In the genomic region with DNA sequence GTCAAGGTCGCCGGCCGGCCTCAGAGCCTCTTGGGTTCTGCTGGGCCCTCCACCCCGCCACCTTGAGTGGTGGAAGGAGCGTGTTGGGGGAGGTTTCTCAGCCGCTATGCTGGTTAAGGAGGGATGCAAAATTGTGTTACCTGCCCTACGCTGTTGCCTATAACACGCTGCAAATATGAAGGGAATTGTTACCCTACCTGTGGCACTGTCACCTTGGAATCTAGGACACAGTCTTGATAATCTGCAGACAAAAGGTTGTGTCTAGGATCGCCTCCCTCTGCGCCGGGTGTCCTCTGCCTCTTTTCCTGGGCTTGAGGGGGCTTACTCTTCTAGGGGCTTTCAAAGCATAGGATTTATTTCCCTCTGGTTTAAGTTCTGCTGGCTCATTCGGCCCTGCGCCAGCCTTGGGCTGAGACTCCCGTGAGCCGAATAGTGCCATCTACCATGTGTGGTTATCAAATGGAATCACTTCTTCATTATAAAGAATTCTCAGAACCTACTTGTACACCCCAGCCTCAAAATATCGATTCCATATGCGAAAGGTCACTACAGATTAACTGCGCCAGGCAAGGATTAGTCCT, we compare ENCODE assay signal across 8 cellular contexts. TPM values are rescaled to one million over a fixed set of nuclear protein-coding genes. Genes with fewer than 3 reads are reported as not detected.
DNase-seq lines count a peak whose midpoint lies in the region; ATAC-seq lines count a peak whose summit lies in the region.

No MANE protein-coding gene starts in this region.

- H3K27me3 ChIP-seq in adipocyte (replicated peaks; ENCODE audit: control insufficient read depth, insufficient read depth, low read length) (no peaks in the 10 kb centered on the region), iPS-20b (ENCODE audit: insufficient read depth, low read length) (peaks cover 5% of the 10 kb centered on the region; the same call in 1 of the 2 replicates), SJCRH30 (no peaks in the 10 kb centered on the region)

- H3K4me3 Mint-ChIP-seq in activated naive CD4-positive, alpha-beta T cell treated with anti-CD3 and anti-CD28 coated beads for 36 hours: peak overlapping the region; percentile 49
- H3K4me3 Mint-ChIP-seq in stimulated activated effector memory CD8-positive, alpha-beta T cell treated with anti-CD3 and anti-CD28 coated beads, Interleukin-12 subunit alpha, Interleukin-12 subunit beta, amount 100 ng/mL, for 72 hours: peak overlapping the region; percentile 81

- no peaks in the 10 kb centered on the region for H3K4me1 Mint-ChIP-seq in activated naive CD4-positive, alpha-beta T cell treated with anti-CD3 and anti-CD28 coated beads for 36 hours (ENCODE audit: low read depth)
- H3K4me1 Mint-ChIP-seq in stimulated activated effector memory CD8-positive, alpha-beta T cell treated with anti-CD3 and anti-CD28 coated beads, Interleukin-12 subunit alpha, Interleukin-12 subunit beta, amount 100 ng/mL, for 72 hours: no peaks in the 10 kb centered on the region

- peaks cover 25% of the 10 kb centered on the region for H3K27me3 Mint-ChIP-seq in activated naive CD4-positive, alpha-beta T cell treated with anti-CD3 and anti-CD28 coated beads for 36 hours (ENCODE audit: low read depth)

- no peak overlapping the region for H3K27ac Mint-ChIP-seq in activated naive CD4-positive, alpha-beta T cell treated with anti-CD3 and anti-CD28 coated beads for 36 hours
- H3K27ac Mint-ChIP-seq in activated naive CD4-positive, alpha-beta T cell treated with anti-CD3 and anti-CD28 coated beads, Interleukin-2, amount 50 U/mL, for 72 hours: no peak overlapping the region
- no peak overlapping the region for H3K27ac Mint-ChIP-seq in stimulated activated effector memory CD8-positive, alpha-beta T cell treated with anti-CD3 and anti-CD28 coated beads, Interleukin-12 subunit alpha, Interleukin-12 subunit beta, amount 100 ng/mL, for 72 hours

- CTCF ChIA-PET in activated naive CD4-positive, alpha-beta T cell treated with anti-CD3 and anti-CD28 coated beads for 36 hours (lab: Charles Lee): no interaction called here

- H3K27ac ChIP-seq in iPS-20b (ENCODE audit: low read length) (no peak overlapping the region), SJCRH30 (no peak overlapping the region)

- H3K36me3 Mint-ChIP-seq in activated naive CD4-positive, alpha-beta T cell treated with anti-CD3 and anti-CD28 coated beads for 36 hours (ENCODE audit: low read depth): no peaks in the 10 kb centered on the region
- H3K36me3 Mint-ChIP-seq in activated naive CD4-positive, alpha-beta T cell treated with anti-CD3 and anti-CD28 coated beads, Interleukin-2, amount 50 U/mL, for 72 hours: peaks cover 0 to 11% of the 10 kb centered on the region in 2 donors
- no peaks in the 10 kb centered on the region for H3K36me3 Mint-ChIP-seq in stimulated activated effector memory CD8-positive, alpha-beta T cell treated with anti-CD3 and anti-CD28 coated beads, Interleukin-12 subunit alpha, Interleukin-12 subunit beta, amount 100 ng/mL, for 72 hours

- H3K36me3 ChIP-seq in adipocyte (ENCODE audit: control insufficient read depth, insufficient read depth, low read length, severe bottlenecking) (no peaks in the 10 kb centered on the region), iPS-20b (ENCODE audit: insufficient read depth, low read depth, low read length) (no peaks in the 10 kb centered on the region), SJCRH30 (no peaks in the 10 kb centered on the region)

- DNase-seq in activated naive CD4-positive, alpha-beta T cell treated with anti-CD3 and anti-CD28 coated beads for 36 hours: no peak
- DNase-seq in activated naive CD4-positive, alpha-beta T cell treated with anti-CD3 and anti-CD28 coated beads, Interleukin-2, amount 50 U/mL, for 72 hours (ENCODE audit: low spot score in 2 of 2): no peak
- DNase-seq in adipocyte (ENCODE audit: low read depth): peak; percentile 50
- no peak for DNase-seq in stimulated activated effector memory CD8-positive, alpha-beta T cell treated with anti-CD3 and anti-CD28 coated beads, Interleukin-12 subunit alpha, Interleukin-12 subunit beta, amount 100 ng/mL, for 72 hours (ENCODE audit: low spot score in 2 of 2)
- no peak for DNase-seq in SJCRH30
- DNase-seq in ACHN: no peak
- DNase-seq in GDM1 (lab: John Stamatoyannopoulos, UW): no peak

- H3K9me3 ChIP-seq in adipocyte (ENCODE audit: control insufficient read depth, low read length): no peaks in the 10 kb centered on the region
- no peaks in the 10 kb centered on the region for H3K9me3 ChIP-seq in iPS-20b (ENCODE audit: insufficient read depth, low read depth, low read length)
- H3K9me3 ChIP-seq in SJCRH30 (replicated peaks): no peaks in the 10 kb centered on the region

- ATAC-seq in activated naive CD4-positive, alpha-beta T cell treated with anti-CD3 and anti-CD28 coated beads, Interleukin-2, amount 50 U/mL, for 72 hours: no peak
- ATAC-seq in stimulated activated effector memory CD8-positive, alpha-beta T cell treated with anti-CD3 and anti-CD28 coated beads, Interleukin-12 subunit alpha, Interleukin-12 subunit beta, amount 100 ng/mL, for 72 hours: no peak

- peaks cover 27% of the 10 kb centered on the region for H3K4me1 ChIP-seq in adipocyte (ENCODE audit: control insufficient read depth, insufficient read depth, low read length)
- H3K4me1 ChIP-seq in iPS-20b (ENCODE audit: insufficient read depth, low read length): peaks cover 10% of the 10 kb centered on the region
- H3K4me1 ChIP-seq in SJCRH30: no peaks in the 10 kb centered on the region

- in situ Hi-C loops in ACHN (cut with HindIII; ENCODE audit: low pct_ligation_motif_present, low pct_unique_long_range_greater_than_20kb, low sequenced_read_pairs): no loop called here

- peak overlapping the region; percentile 83 for H3K9ac ChIP-seq in adipocyte (ENCODE audit: low read length)
- H3K9ac ChIP-seq in iPS-20b (ENCODE audit: low read depth, low read length): peak overlapping the region; percentile 68; the same call in 1 of the 2 replicates

- no peaks in the 10 kb centered on the region for H3K9me3 Mint-ChIP-seq in activated naive CD4-positive, alpha-beta T cell treated with anti-CD3 and anti-CD28 coated beads for 36 hours
- no peaks in the 10 kb centered on the region for H3K9me3 Mint-ChIP-seq in activated naive CD4-positive, alpha-beta T cell treated with anti-CD3 and anti-CD28 coated beads, Interleukin-2, amount 50 U/mL, for 72 hours
- no peaks in the 10 kb centered on the region for H3K9me3 Mint-ChIP-seq in stimulated activated effector memory CD8-positive, alpha-beta T cell treated with anti-CD3 and anti-CD28 coated beads, Interleukin-12 subunit alpha, Interleukin-12 subunit beta, amount 100 ng/mL, for 72 hours

- intact Hi-C loops in activated naive CD4-positive, alpha-beta T cell treated with anti-CD3 and anti-CD28 coated beads for 36 hours (cut with micrococcal nuclease): no loop called here

- peak overlapping the region; percentile 87 for H3K4me3 ChIP-seq in adipocyte (ENCODE audit: low read length)
- peak overlapping the region; percentile 74 for H3K4me3 ChIP-seq in iPS-20b (ENCODE audit: low read length)
- H3K4me3 ChIP-seq in SJCRH30: no peak overlapping the region

RNA-seq across cellular contexts. Expression of a gene that starts 0.7 kb away (rescaled TPM):
- total RNA-seq in activated naive CD4-positive, alpha-beta T cell treated with anti-CD3 and anti-CD28 coated beads for 36 hours: under 1 TPM; 0.12 to 0.17 TPM
- under 1 TPM; 0.16 to 0.25 TPM for total RNA-seq in activated naive CD4-positive, alpha-beta T cell treated with anti-CD3 and anti-CD28 coated beads, Interleukin-2, amount 50 U/mL, for 72 hours
- not detected in 2 replicates for total RNA-seq in SJCRH30 (2014; rRNA removed; shearing (Covaris generic))
